In genomic region chr9:35657327-35658143, GRCh38 we compare ENCODE assay signal across 8 cellular contexts. TPM values are rescaled to one million over a fixed set of nuclear protein-coding genes. Genes with fewer than 3 reads are reported as not detected.
DNase-seq lines count a peak whose midpoint lies in the region; ATAC-seq, FAIRE-seq and TF ChIP-seq lines count a peak whose summit lies in the region.

Gene RMRP (minus strand): TSS chr9:35658019.

- in situ Hi-C loops in GM13976 (cut with MboI; ENCODE audit: low sequenced_read_pairs, unreplicated experiment) = no loop called here

- ATAC-seq in HG02938 (IDR thresholded peaks at IDR 0.05; ENCODE audit: unreplicated experiment) (peak; percentile 82), psoas muscle (peak; percentile 88 to 93 (median 90))

- peak; percentile 93 for DNase-seq in GM13976 (ENCODE audit: low spot score)
- DNase-seq in NCI-H187 (lab: John Stamatoyannopoulos, UW) = peak; percentile 87 to 92
- peak; percentile 55 to 99 (median 95) for DNase-seq in anterior cingulate cortex (lab: John Stamatoyannopoulos, UW)
- peak; percentile 99 for DNase-seq in right atrium auricular region (ENCODE audit: low spot score)
- peak; percentile 98 to 99 for DNase-seq in psoas muscle
- peak; percentile 95 for DNase-seq in urothelium cell line (ENCODE audit: low spot score)

- H3K4me1 ChIP-seq in right atrium auricular region (peaks cover 0 to 42% of the 10 kb centered on the region in 2 donors), psoas muscle (peaks cover 26% of the 10 kb centered on the region)

- H3K36me3 ChIP-seq in right atrium auricular region (peaks cover 15% of the 10 kb centered on the region), psoas muscle (ENCODE audit: insufficient read depth in 1 of 2, low read depth in 1 of 2) (peaks cover 0 to 18% of the 10 kb centered on the region in 2 donors)

- H3K4me3 ChIP-seq in right atrium auricular region (peak within 1 kb of the TSS; percentile 85 to 89), psoas muscle (peak within 1 kb of the TSS; percentile 89)

- no peaks in the 10 kb centered on the region for H3K9me3 ChIP-seq in right atrium auricular region
- H3K9me3 ChIP-seq in psoas muscle = no peaks in the 10 kb centered on the region

- 0 to 1% (median 1%) methylated on average over 52 of the region's 52 CpGs for WGBS in psoas muscle, 3 donors

- H3K27me3 ChIP-seq in right atrium auricular region (no peaks in the 10 kb centered on the region), psoas muscle (ENCODE audit: insufficient read depth in 3 of 3, low read length in 2 of 3) (no peaks in the 10 kb centered on the region)

- H3K27ac ChIP-seq in right atrium auricular region = peak within 1 kb of the TSS; percentile 97 to 98
- peak within 1 kb of the TSS; percentile 100 for H3K27ac ChIP-seq in psoas muscle

- peak; percentile 9 for FAIRE-seq in urothelium cell line (lab: Jason Lieb, UNC)

- intact Hi-C loops in T-helper 2 cell treated with Interferon-gamma antibody and Interleukin-4, amounts not matched to agents 100 ng/mL and 5 ng/mL, for 36 hours (cut with micrococcal nuclease) = loop anchor here (1.0 to 5.0 kb wide), 5 partner anchors 8 to 540 kb away; partner anchors contain the start of genes ATOSB, CREB3 and TLN1
- intact Hi-C loops in psoas muscle (cut with DNase I) = loop anchor here (2.0 kb wide), 2 partner anchors 49 to 73 kb away; no protein-coding TSS in a partner anchor

- TF ChIP-seq CTCF in GM13976 (IDR thresholded peaks at IDR 0.05; ENCODE audit: borderline replicate concordance, control extremely low read depth, extremely low read depth, insufficient read depth, missing control alignments) (no peak), right atrium auricular region (IDR thresholded peaks at IDR 0.05) (peak; percentile 12 to 22), psoas muscle (IDR thresholded peaks at IDR 0.05) (peak; percentile 33)

RNA-seq across cellular contexts. Expression of gene RMRP, which starts in this region (rescaled TPM):
- 5,282 and 6,266 TPM in 2 replicates for total RNA-seq in T-helper 2 cell treated with Interferon-gamma antibody and Interleukin-4, amounts not matched to agents 100 ng/mL and 5 ng/mL, for 36 hours
- total RNA-seq in right atrium auricular region (100 to 1,000 TPM in 1 of 2 donors, not detected in 1; 431 TPM), psoas muscle (over 10,000 TPM in 1 of 4 donors, 1,000 to 10,000 TPM in 3; 3,787 to 10,280 (median 6,744) TPM)
- polyA plus RNA-seq in psoas muscle = 10 to 100 TPM in 1 of 3 donors, not detected in 2; 26.8 TPM

Comparison
In these comparisons a context has a peak if more than half of its experiments do, and no peak if none do; other contexts are left out.
1. Peak in every context shown above with its lines: DNase-seq, ATAC-seq, H3K4me3 ChIP-seq and H3K27ac ChIP-seq.
2. RNA of gene RMRP (total RNA-seq): 3,787 to 10,280 TPM in psoas muscle and 5,282 to 6,266 TPM in T-helper 2 cell treated with Interferon-gamma antibody and Interleukin-4, amounts not matched to agents 100 ng/mL and 5 ng/mL, for 36 hours; 431 TPM in right atrium auricular region; every median in the first group is over 4 times any median in the second.